20 cellular contexts compared by ENCODE assay signal in genomic region chr6:147281895-147282565, GRCh38.
A peak's percentile ranks its signal among the peaks of the same experiment; 100 is the strongest.
DNase-seq lines count a peak whose midpoint lies in the region; ATAC-seq lines count a peak whose summit lies in the region.
"Had no signal": no experiment of that assay in that cellular context is flagged by ENCODE, and none has a peak within 500 bp of the region (broad histone marks: within the 10 kb centered on the region; RNA-seq: fewer than 3 reads in every experiment).

No MANE protein-coding gene starts in this region.

- no peak for DNase-seq in activated T-cell treated with anti-CD3 and anti-CD28 coated beads, Interleukin-2, amount 50 U/mL, for 4 hours
- DNase-seq in activated T-cell treated with anti-CD3 and anti-CD28 coated beads for 4 hours (no peak), hypothalamus (lab: John Stamatoyannopoulos, UW) (no peak), GM03348 (ENCODE audit: low spot score) (no peak), NCI-H187 treated with DMSO at 0.1 percent for 48 hours (lab: John Stamatoyannopoulos, UW) (no peak)
- no peak for DNase-seq in activated CD4-positive, alpha-beta memory T cell treated with anti-CD3 and anti-CD28 coated beads for 36 hours
- no peak for DNase-seq in effector memory CD8-positive, alpha-beta T cell
- no peak for DNase-seq in stimulated activated naive CD8-positive, alpha-beta T cell treated with anti-CD3 and anti-CD28 coated beads, Interleukin-15, Interleukin-2, amounts not matched to agents 100 U/mL and 50 U/mL, for 24 hours
- DNase-seq: activated CD4-positive, alpha-beta T cell treated with anti-CD3 and anti-CD28 coated beads, Interleukin-2, amount 50 U/mL, for 1 hour; body of pancreas; Caco-2; DMS79 treated with DMSO at 0.1 percent for 48 hours; effector CD4-positive, alpha-beta T cell; erythroblast; heart right ventricle; IMR-90; NCI-H1092 treated with DMSO at 0.1 percent for 48 hours; NCI-H2029; small intestine had no signal

- CTCF ChIA-PET in activated CD4-positive, alpha-beta memory T cell treated with anti-CD3 and anti-CD28 coated beads for 36 hours (lab: Charles Lee): interaction anchor here (1.4 kb wide), 1 partner anchor 431 kb away, joined by 3 read pairs; no protein-coding TSS in a partner anchor

- H3K4me3 Mint-ChIP-seq in activated T-cell treated with anti-CD3 and anti-CD28 coated beads, Interleukin-2, amount 50 U/mL, for 4 hours: no peak overlapping the region
- no peak overlapping the region for H3K4me3 Mint-ChIP-seq in activated CD4-positive, alpha-beta memory T cell treated with anti-CD3 and anti-CD28 coated beads for 36 hours
- H3K4me3 Mint-ChIP-seq in effector memory CD8-positive, alpha-beta T cell: no peak overlapping the region

- ATAC-seq in activated T-cell treated with anti-CD3 and anti-CD28 coated beads, Interleukin-2, amount 50 U/mL, for 4 hours: peak; percentile 48 to 63
- no peak for ATAC-seq in effector memory CD8-positive, alpha-beta T cell (replicated peaks)
- peak; percentile 64 for ATAC-seq in stimulated activated naive CD8-positive, alpha-beta T cell treated with anti-CD3 and anti-CD28 coated beads, Interleukin-15, Interleukin-2, amounts not matched to agents 100 U/mL and 50 U/mL, for 24 hours
- ATAC-seq: body of pancreas, HCT116 had no signal

- intact Hi-C loops in activated CD4-positive, alpha-beta memory T cell treated with anti-CD3 and anti-CD28 coated beads for 36 hours (cut with micrococcal nuclease): loop anchor here (1.0 to 2.0 kb wide), 6 partner anchors 17 to 430 kb away; no protein-coding TSS in a partner anchor

- POLR2A ChIA-PET in activated CD4-positive, alpha-beta memory T cell treated with anti-CD3 and anti-CD28 coated beads for 36 hours (lab: Charles Lee): interaction anchor here (0.7 to 2.0 kb wide), 3 partner anchors 14 to 432 kb away, joined by 4 to 6 read pairs (median 5); no protein-coding TSS in a partner anchor

- peaks cover 41% of the 10 kb centered on the region for H3K4me1 Mint-ChIP-seq in activated T-cell treated with anti-CD3 and anti-CD28 coated beads, Interleukin-2, amount 50 U/mL, for 4 hours (ENCODE audit: low read depth)
- peaks cover 50% of the 10 kb centered on the region for H3K4me1 Mint-ChIP-seq in activated CD4-positive, alpha-beta memory T cell treated with anti-CD3 and anti-CD28 coated beads for 36 hours (ENCODE audit: low read depth)
- peaks cover 18 to 32% of the 10 kb centered on the region in 2 donors for H3K4me1 Mint-ChIP-seq in effector memory CD8-positive, alpha-beta T cell (ENCODE audit: low read depth in 2 of 2)

- H3K27me3 Mint-ChIP-seq in activated T-cell treated with anti-CD3 and anti-CD28 coated beads, Interleukin-2, amount 50 U/mL, for 4 hours (ENCODE audit: low read depth): no peaks in the 10 kb centered on the region
- no peaks in the 10 kb centered on the region for H3K27me3 Mint-ChIP-seq in activated CD4-positive, alpha-beta memory T cell treated with anti-CD3 and anti-CD28 coated beads for 36 hours
- H3K27me3 Mint-ChIP-seq in effector memory CD8-positive, alpha-beta T cell: no peaks in the 10 kb centered on the region

- H3K27ac Mint-ChIP-seq in activated CD4-positive, alpha-beta memory T cell treated with anti-CD3 and anti-CD28 coated beads for 36 hours: peak overlapping the region; percentile 91
- peak overlapping the region; percentile 46 to 67 for H3K27ac Mint-ChIP-seq in effector memory CD8-positive, alpha-beta T cell

- H3K9me3 Mint-ChIP-seq in activated T-cell treated with anti-CD3 and anti-CD28 coated beads, Interleukin-2, amount 50 U/mL, for 4 hours: no peaks in the 10 kb centered on the region
- H3K9me3 Mint-ChIP-seq in activated CD4-positive, alpha-beta memory T cell treated with anti-CD3 and anti-CD28 coated beads for 36 hours: peaks cover 4% of the 10 kb centered on the region
- no peaks in the 10 kb centered on the region for H3K9me3 Mint-ChIP-seq in effector memory CD8-positive, alpha-beta T cell

- peaks cover 21% of the 10 kb centered on the region for H3K36me3 Mint-ChIP-seq in activated T-cell treated with anti-CD3 and anti-CD28 coated beads, Interleukin-2, amount 50 U/mL, for 4 hours (ENCODE audit: insufficient read depth)
- H3K36me3 Mint-ChIP-seq in activated CD4-positive, alpha-beta memory T cell treated with anti-CD3 and anti-CD28 coated beads for 36 hours: peaks cover 22% of the 10 kb centered on the region
- H3K36me3 Mint-ChIP-seq in effector memory CD8-positive, alpha-beta T cell (ENCODE audit: insufficient read depth): peaks cover 9% of the 10 kb centered on the region
